ENCODE assay signal across 8 cellular contexts in the genomic region with DNA sequence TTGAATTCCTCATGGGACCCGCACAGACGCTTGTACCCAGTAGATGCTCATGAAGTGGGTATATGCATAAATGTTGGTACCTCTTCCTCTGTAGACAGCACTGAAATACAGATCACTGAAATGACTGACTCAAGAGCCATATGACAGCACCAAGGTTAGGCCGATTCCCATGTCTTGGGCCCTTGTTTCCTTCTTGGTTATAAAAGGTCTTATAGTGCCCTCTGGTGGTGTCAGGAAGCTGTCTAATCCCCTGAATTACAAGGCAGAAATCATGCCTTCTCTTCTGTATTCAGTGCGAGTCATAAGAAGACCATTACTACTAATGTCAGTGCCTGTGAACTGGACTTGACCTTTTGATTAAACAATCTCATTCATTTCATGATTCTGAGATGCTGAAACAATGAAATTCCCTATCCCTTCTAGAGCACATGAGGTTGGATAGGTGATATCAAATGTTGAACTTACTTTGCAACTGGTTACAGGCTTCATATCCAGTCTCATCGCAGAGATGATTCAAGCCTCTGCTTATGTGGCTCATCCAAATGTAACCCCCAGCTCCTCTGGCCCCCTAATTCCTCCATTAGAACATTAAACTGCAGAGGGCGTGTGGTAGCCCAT.
DNase-seq lines count a peak whose midpoint lies in the region; ATAC-seq and TF ChIP-seq lines count a peak whose summit lies in the region.

No MANE protein-coding gene starts in this region.

- TF ChIP-seq CTCF in WI38 (IDR thresholded peaks at IDR 0.05; ENCODE audit: low read depth, low read length), result peak; percentile 28

- no peak overlapping the region for H3K4me3 Mint-ChIP-seq in memory B cell

- no peaks in the 10 kb centered on the region for H3K27me3 Mint-ChIP-seq in memory B cell

- H3K9me3 Mint-ChIP-seq in memory B cell, result no peaks in the 10 kb centered on the region

- peak overlapping the region; percentile 43 for H3K27ac Mint-ChIP-seq in memory B cell

- peaks cover 22% of the 10 kb centered on the region for H3K4me1 Mint-ChIP-seq in memory B cell

- no peak overlapping the region for H3K4me3 ChIP-seq in WI38 (ENCODE audit: low read depth, low read length)

- peak; percentile 42 for ATAC-seq in HG02970 (IDR thresholded peaks at IDR 0.05; ENCODE audit: low FRiP score, unreplicated experiment)
- ATAC-seq in memory B cell (ENCODE audit: low read depth), result peak; percentile 67
- ATAC-seq in GM21576 (IDR thresholded peaks at IDR 0.05; ENCODE audit: unreplicated experiment), result no peak

- DNase-seq in GF-D8 (lab: John Stamatoyannopoulos, UW) (peak; percentile 59), NCI-H2227 treated with DMSO at 0.1 percent for 48 hours (lab: John Stamatoyannopoulos, UW) (peak; percentile 47), memory B cell (ENCODE audit: low spot score in 2 of 2) (peak; percentile 47 to 69), stromal cell of bone marrow (ENCODE audit: low read depth) (peak; percentile 76)
- peak; percentile 33 for DNase-seq in effector CD8-positive, alpha-beta T cell (lab: John Stamatoyannopoulos, UW)

- H3K36me3 Mint-ChIP-seq in memory B cell, result no peaks in the 10 kb centered on the region
